ENCODE assay signal across 13 cellular contexts in genomic region chr11:107696140-107696539, GRCh38. TPM values are rescaled to one million over a fixed set of nuclear protein-coding genes. Genes with fewer than 3 reads are reported as not detected.
DNase-seq lines count a peak whose midpoint lies in the region; ATAC-seq, FAIRE-seq and TF ChIP-seq lines count a peak whose summit lies in the region.
"Had no signal": no experiment of that assay in that cellular context is flagged by ENCODE, and none has a peak within 500 bp of the region (broad histone marks: within the 10 kb centered on the region; RNA-seq: fewer than 3 reads in every experiment).

No MANE protein-coding gene starts in this region.

- H2AFZ ChIP-seq in K562 (ENCODE audit: low read depth, low read length), result no peak overlapping the region

- CTCF ChIA-PET in K562 (lab: Yijun Ruan, JAX; ENCODE audit: low intra/inter-chr PET ratio), result no interaction called here

- H3K9me1 ChIP-seq in K562 (ENCODE audit: control insufficient read depth, insufficient read depth, low read length), result no peaks in the 10 kb centered on the region

- no peak for ATAC-seq in K562

- POLR2A ChIA-PET in K562 (lab: Yijun Ruan, JAX), result no interaction called here

- H3K4me1 ChIP-seq in K562 (replicated peaks in 1 of 2; ENCODE audit: control insufficient read depth in 2 of 2, insufficient read depth in 2 of 2, low read length in 2 of 2) (no peaks in the 10 kb centered on the region; a peak in 1 of 5 replicates), ascending aorta (no peaks in the 10 kb centered on the region), sigmoid colon (peaks cover 0 to 10% (median 4%) of the 10 kb centered on the region in 4 donors)

- H3K27ac ChIP-seq in K562 (ENCODE audit: extremely low read depth, low read depth, low read length) (no peak overlapping the region), ascending aorta (no peak overlapping the region), sigmoid colon (peak overlapping the region in 2 of 4 donors; percentile 33 to 43)
- H3K27ac ChIP-seq: KMS-11 had no signal

- H3K27ac Mint-ChIP-seq in osteocyte (ENCODE audit: unreplicated experiment), result no peak overlapping the region

- H3K36me3 ChIP-seq in K562 (ENCODE audit: control insufficient read depth, insufficient read depth, low read length) (no peaks in the 10 kb centered on the region), kidney epithelial cell (ENCODE audit: control insufficient read depth, insufficient read depth, low read length) (no peaks in the 10 kb centered on the region), ascending aorta (no peaks in the 10 kb centered on the region), sigmoid colon (no peaks in the 10 kb centered on the region)

- no peak for FAIRE-seq in K562 (lab: Jason Lieb, UNC)

- no peak for TF ChIP-seq POLR2A in K562 (conservative IDR thresholded peaks at IDR 0.05)
- no peak for TF ChIP-seq POLR2A in sigmoid colon (IDR thresholded peaks at IDR 0.05)

- peaks cover 3% of the 10 kb centered on the region; the same call in 1 of the 2 replicates for H4K20me1 ChIP-seq in K562 (replicated peaks; ENCODE audit: control insufficient read depth, insufficient read depth, low read length)

- H3K4me3 ChIP-seq in K562 (no peak overlapping the region), kidney epithelial cell (ENCODE audit: low read depth, low read length) (no peak overlapping the region), ascending aorta (no peak overlapping the region), sigmoid colon (no peak overlapping the region)

- H3K36me3 Mint-ChIP-seq in osteocyte (ENCODE audit: unreplicated experiment), result no peaks in the 10 kb centered on the region

- intact Hi-C loops in K562 (cut with micrococcal nuclease), result no loop called here
- intact Hi-C loops in ascending aorta (cut with DNase I), result no loop called here
- intact Hi-C loops in sigmoid colon (cut with DNase I), result no loop called here

- no peak for TF ChIP-seq RAD21 in K562 (CRISPR knock-in tag; conservative IDR thresholded peaks at IDR 0.05 in 1 of 2, IDR thresholded peaks at IDR 0.05 in 1 of 2)

- H3K9me3 ChIP-seq in K562 (replicated peaks; ENCODE audit: control insufficient read depth, insufficient read depth, low read depth, low read length) (no peaks in the 10 kb centered on the region), ascending aorta (no peaks in the 10 kb centered on the region), sigmoid colon (no peaks in the 10 kb centered on the region)

- no peak overlapping the region for H3K4me2 ChIP-seq in K562 (ENCODE audit: insufficient read depth, low read length)
- H3K4me2 ChIP-seq: KMS-11 had no signal

- TF ChIP-seq EP300 in K562 (IDR thresholded peaks at IDR 0.05; ENCODE audit: low read length), result no peak
- TF ChIP-seq EP300 in sigmoid colon (IDR thresholded peaks at IDR 0.05), result no peak

- peaks cover 1% of the 10 kb centered on the region for H3K4me1 Mint-ChIP-seq in osteocyte (ENCODE audit: unreplicated experiment)

- H3K9ac ChIP-seq in K562 (ENCODE audit: insufficient read depth in 1 of 2, low read depth in 2 of 2, low read length in 2 of 2), result no peak overlapping the region
- H3K9ac ChIP-seq: KMS-11 had no signal

- WGBS in K562 (ENCODE audit: insufficient coverage, low coverage, missing lambda C conversion rate), result 0% methylated on average over 1 of the region's 1 CpG
- 14 to 49% methylated on average over 1 of the region's 1 CpG for WGBS in sigmoid colon, 2 donors

- BruUV-seq in K562 (replicated peaks; lab: Mats Ljungman, UMichigan), result no TSS peak

- no peaks in the 10 kb centered on the region for H3K9me3 Mint-ChIP-seq in osteocyte (ENCODE audit: unreplicated experiment)

- in situ Hi-C loops in ACHN (cut with HindIII; ENCODE audit: low pct_ligation_motif_present, low pct_unique_long_range_greater_than_20kb, low sequenced_read_pairs) (no loop called here), K562 (cut with MboI) (no loop called here)

- DNase-seq in ACHN (peak; percentile 85), HT-29 (ENCODE audit: low spot score) (peak; percentile 26), K562 (ENCODE audit: extremely low read depth in 1 of 4, low spot score in 3 of 4) (no peak), kidney epithelial cell (ENCODE audit: low read depth) (peak; percentile 81), hippocampal formation (lab: John Stamatoyannopoulos, UW) (no peak), ascending aorta (ENCODE audit: low spot score in 2 of 2) (no peak), sigmoid colon (no peak), osteocyte (ENCODE audit: extremely low spot score, unreplicated experiment) (no peak)
- DNase-seq: NCI-H524 treated with DMSO at 0.1 percent for 48 hours; retina; stimulated activated CD8-positive, alpha-beta memory T cell treated with anti-CD3 and anti-CD28 coated beads, Interleukin-4, amount 100 ng/mL, for 48 hours; T1000 had no signal

- no peak overlapping the region for H3K4me3 Mint-ChIP-seq in osteocyte (ENCODE audit: unreplicated experiment)

- H3K27me3 ChIP-seq in K562 (ENCODE audit: control insufficient read depth in 2 of 2, insufficient read depth in 2 of 2, low read length in 2 of 2) (peaks cover 5 to 6% of the 10 kb centered on the region in 2 experiments), kidney epithelial cell (ENCODE audit: control insufficient read depth, insufficient read depth, low read length) (no peaks in the 10 kb centered on the region), ascending aorta (no peaks in the 10 kb centered on the region), sigmoid colon (no peaks in the 10 kb centered on the region)

- no peaks in the 10 kb centered on the region for H3K79me2 ChIP-seq in K562 (ENCODE audit: control insufficient read depth, insufficient read depth, low read length)

- H3K27me3 Mint-ChIP-seq in osteocyte (ENCODE audit: unreplicated experiment), result peaks cover 27% of the 10 kb centered on the region

- TF ChIP-seq CTCF in K562 (IDR thresholded peaks at IDR 0.05 in 2 of 3, conservative IDR thresholded peaks at IDR 0.05 in 1 of 3; ENCODE audit: insufficient read depth in 2 of 3, low read depth in 1 of 3, low read length in 3 of 3) (no peak), kidney epithelial cell (IDR thresholded peaks at IDR 0.05; ENCODE audit: insufficient read depth, low read length, poor library complexity, severe bottlenecking) (no peak), ascending aorta (IDR thresholded peaks at IDR 0.05) (no peak), sigmoid colon (IDR thresholded peaks at IDR 0.05) (no peak), osteocyte (IDR thresholded peaks at IDR 0.05) (no peak)

TF ChIP-seq in K562, 482 proteins besides CTCF, POLR2A, EP300 and RAD21 (continues in another document):
- TF ChIP-seq FOSL1 (tag; conservative IDR thresholded peaks at IDR 0.05) (peak; percentile 95), KLF1 (tag; IDR thresholded peaks at IDR 0.05) (no peak), SRSF3 (IDR thresholded peaks at IDR 0.05; ENCODE audit: insufficient read depth, low read length) (no peak), BACH1 (tag; IDR thresholded peaks at IDR 0.05) (no peak), PTTG1 (tag; IDR thresholded peaks at IDR 0.05; ENCODE audit: low read depth) (no peak), NFATC3 (IDR thresholded peaks at IDR 0.05) (no peak), ARID1B (IDR thresholded peaks at IDR 0.05) (peak; percentile 48), MEF2D (tag; conservative IDR thresholded peaks at IDR 0.05; ENCODE audit: low read depth) (no peak), JUN (IDR thresholded peaks at IDR 0.05; ENCODE audit: borderline replicate concordance, low read depth, low read length) (peak; percentile 72; the same call in 1 of the 2 replicates), JUN (CRISPR knock-in tag; IDR thresholded peaks at IDR 0.05; ENCODE audit: borderline replicate concordance) (no peak), SMARCA4 (IDR thresholded peaks at IDR 0.05) (peak; percentile 43; the same call in 1 of the 2 replicates), SMARCE1 (IDR thresholded peaks at IDR 0.05) (peak; percentile 35; the same call in 1 of the 2 replicates)

RNA-seq across cellular contexts. Expression of gene SLN, which starts 15.7 kb away (rescaled TPM):
- not detected in 2 replicates for total RNA-seq in HT-29 (2014; rRNA removed; shearing (Covaris generic))
- not detected in 2 replicates for total RNA-seq in K562 (2011; cell fraction: chromatin; rRNA removed; ENCODE audit: low replicate concordance)
- total RNA-seq in K562 (2011; cell fraction: nucleolus; rRNA removed), result not detected in 2 replicates
- not detected in 2 replicates for total RNA-seq in K562 (2011; cell fraction: nucleoplasm; rRNA removed)
- total RNA-seq in K562 (2014; rRNA removed), result not detected in 2 replicates
- total RNA-seq in K562 (2014; rRNA removed; fragmentation: Illumina TruSeq; extraction: Trizol), result not detected in 2 replicates
- total RNA-seq in K562 (2015; rRNA removed; fragmentation: Illumina TruSeq; extraction: Trizol), result not detected in 2 replicates
- total RNA-seq in K562 (2021), result not detected in 2 replicates
- not detected in 2 replicates for polyA plus RNA-seq in K562 (2011; rRNA removed)
- polyA plus RNA-seq in K562 (2011; cell fraction: cytosol; rRNA removed), result not detected in 2 replicates
- polyA plus RNA-seq in K562 (2011; cell fraction: nucleus; rRNA removed), result not detected in 2 replicates
- polyA plus RNA-seq in K562 (2012), result not detected in 2 replicates
- polyA plus RNA-seq in K562 (2014; fragmentation: Illumina TruSeq; extraction: Trizol), result not detected in 2 replicates
- not detected for polyA plus RNA-seq in K562 (2014; fragmentation: Nextera tagmentation; extraction: Ambion mirVana)
- polyA plus RNA-seq in K562 (2014; rRNA removed), result not detected in 2 replicates
- polyA minus RNA-seq in K562 (2011; rRNA and poly(A)+ RNA removed), result not detected in 2 replicates
- not detected in 2 replicates for polyA minus RNA-seq in K562 (2011; cell fraction: cytosol; rRNA and poly(A)+ RNA removed)
- not detected in 2 replicates for polyA minus RNA-seq in K562 (2011; cell fraction: nucleus; rRNA and poly(A)+ RNA removed)
- not detected in 2 replicates for total RNA-seq in kidney epithelial cell
- total RNA-seq in ascending aorta, result not detected
- not detected for total RNA-seq in sigmoid colon
- polyA plus RNA-seq in sigmoid colon, result not detected
- not detected in 2 replicates for total RNA-seq in osteocyte

Comparison
In these comparisons a context has a peak if more than half of its experiments do, and no peak if none do; other contexts are left out.
1. DNase-seq: peak in ACHN (single experiment), HT-29 (single experiment) and kidney epithelial cell (single experiment); none in K562 (0 of 4), hippocampal formation (0 of 2), ascending aorta (0 of 2), sigmoid colon (single experiment) and osteocyte (single experiment).